In genomic region chr4:105206214-105206613, GRCh38 we compare ENCODE assay signal across 31 cellular contexts.
"Had no signal": no experiment of that assay in that cellular context is flagged by ENCODE, and none has a peak within 500 bp of the region (broad histone marks: within the 10 kb centered on the region; RNA-seq: fewer than 3 reads in every experiment).

No MANE protein-coding gene starts in this region.

- H3K9me3 Mint-ChIP-seq: activated CD4-positive, alpha-beta memory T cell treated with anti-CD3 and anti-CD28 coated beads for 36 hours; activated CD4-positive, alpha-beta T cell treated with anti-CD3 and anti-CD28 coated beads, Interleukin-2, amount 10 ng/mL, durations not matched to agents 24 days and 14 days; activated naive CD4-positive, alpha-beta T cell treated with anti-CD3 and anti-CD28 coated beads, Interleukin-2, amount 10 ng/mL, durations not matched to agents 7 days and 5 days; activated T-cell treated with anti-CD3 and anti-CD28 coated beads, Interleukin-2, amount 50 U/mL, for 24 hours; central memory CD8-positive, alpha-beta T cell; dendritic cell treated with granulocyte-macrophage colony-stimulating factor and Interleukin-4, amounts not matched to agents 40 ng/mL and 50 ng/mL, for 4 days; natural killer cell had no signal

- H3K27me3 ChIP-seq: esophagus muscularis mucosa, ovary, stomach, thyroid gland, upper lobe of right lung had no signal

- H3K4me3 ChIP-seq: esophagus muscularis mucosa, left ventricle myocardium inferior, lung, ovary, prostate gland, smooth muscle cell, stomach, thyroid gland, upper lobe of right lung had no signal

- H3K4me3 Mint-ChIP-seq: activated CD4-positive, alpha-beta memory T cell treated with anti-CD3 and anti-CD28 coated beads for 36 hours; activated CD4-positive, alpha-beta T cell treated with anti-CD3 and anti-CD28 coated beads, Interleukin-2, amount 10 ng/mL, durations not matched to agents 24 days and 14 days; activated naive CD4-positive, alpha-beta T cell treated with anti-CD3 and anti-CD28 coated beads, Interleukin-2, amount 10 ng/mL, durations not matched to agents 7 days and 5 days; activated T-cell treated with anti-CD3 and anti-CD28 coated beads, Interleukin-2, amount 50 U/mL, for 24 hours; central memory CD8-positive, alpha-beta T cell; dendritic cell treated with granulocyte-macrophage colony-stimulating factor and Interleukin-4, amounts not matched to agents 40 ng/mL and 50 ng/mL, for 4 days; natural killer cell; stimulated activated naive B cell treated with anti-CD40 and anti-IgM and Interleukin-4, amounts not matched to agents 10 μg/mL and 1 μg/mL and 100 μg/mL, for 72 hours had no signal

- H3K36me3 ChIP-seq: left ventricle myocardium inferior, ovary, prostate gland, thyroid gland, upper lobe of right lung, WERI-Rb-1 had no signal

- H3K4me1 ChIP-seq: esophagus muscularis mucosa, prostate gland, stomach, upper lobe of right lung had no signal

- FAIRE-seq: frontal cortex, TTC549 had no signal

- H3K9me3 ChIP-seq: esophagus muscularis mucosa, left ventricle myocardium inferior, ovary, prostate gland, stomach, thyroid gland, upper lobe of right lung had no signal

- H3K36me3 Mint-ChIP-seq: natural killer cell had no signal

- H3K27me3 Mint-ChIP-seq: activated CD4-positive, alpha-beta memory T cell treated with anti-CD3 and anti-CD28 coated beads for 36 hours; activated CD4-positive, alpha-beta T cell treated with anti-CD3 and anti-CD28 coated beads, Interleukin-2, amount 10 ng/mL, durations not matched to agents 24 days and 14 days; activated naive CD4-positive, alpha-beta T cell treated with anti-CD3 and anti-CD28 coated beads, Interleukin-2, amount 10 ng/mL, durations not matched to agents 7 days and 5 days; activated T-cell treated with anti-CD3 and anti-CD28 coated beads, Interleukin-2, amount 50 U/mL, for 24 hours; central memory CD8-positive, alpha-beta T cell; dendritic cell treated with granulocyte-macrophage colony-stimulating factor and Interleukin-4, amounts not matched to agents 40 ng/mL and 50 ng/mL, for 4 days; stimulated activated naive B cell treated with anti-CD40 and anti-IgM and Interleukin-4, amounts not matched to agents 10 μg/mL and 1 μg/mL and 100 μg/mL, for 72 hours had no signal

- DNase-seq: activated CD4-positive, alpha-beta memory T cell treated with anti-CD3 and anti-CD28 coated beads for 36 hours; activated CD4-positive, alpha-beta T cell treated with anti-CD3 and anti-CD28 coated beads, Interleukin-2, amount 10 ng/mL, durations not matched to agents 24 days and 14 days; activated CD4-positive, CD25-positive, alpha-beta regulatory T cell treated with anti-CD3 and anti-CD28 coated beads, Interleukin-2, amount 50 U/mL, for 72 hours; activated CD8-positive, alpha-beta memory T cell treated with anti-CD3 and anti-CD28 coated beads, Interleukin-2, amount 50 U/mL, for 48 hours; activated gamma-delta T cell; activated naive CD4-positive, alpha-beta T cell treated with anti-CD3 and anti-CD28 coated beads, Interleukin-2, amount 10 ng/mL, durations not matched to agents 7 days and 5 days; activated T-cell treated with anti-CD3 and anti-CD28 coated beads, Interleukin-2, amount 50 U/mL, for 24 hours; amygdala; effector CD4-positive, alpha-beta T cell; islet precursor cell; left ventricle myocardium inferior; mesendoderm; natural killer cell; ovary; stimulated activated CD4-positive, alpha-beta T cell treated with anti-CD3 and anti-CD28 coated beads, Interleukin-1b, Interleukin-23, amount 100 ng/mL, for 48 hours; stimulated activated CD4-positive, alpha-beta T cell treated with anti-CD3 and anti-CD28 coated beads, Interleukin-4, amount 100 ng/mL, for 4 hours; stimulated activated CD8-positive, alpha-beta memory T cell treated with anti-CD3 and anti-CD28 coated beads, Interleukin-4, amount 100 ng/mL, for 48 hours; stimulated activated naive B cell treated with anti-CD40 and anti-IgM and Interleukin-4, amounts not matched to agents 10 μg/mL and 1 μg/mL and 100 μg/mL, for 72 hours; stomach; T-helper 1 cell; thyroid gland; upper lobe of right lung; WERI-Rb-1 had no signal

- H3K4me1 Mint-ChIP-seq: activated naive CD4-positive, alpha-beta T cell treated with anti-CD3 and anti-CD28 coated beads, Interleukin-2, amount 10 ng/mL, durations not matched to agents 7 days and 5 days had no signal

- H3K27ac Mint-ChIP-seq: activated CD4-positive, alpha-beta memory T cell treated with anti-CD3 and anti-CD28 coated beads for 36 hours; activated CD4-positive, alpha-beta T cell treated with anti-CD3 and anti-CD28 coated beads, Interleukin-2, amount 10 ng/mL, durations not matched to agents 24 days and 14 days; activated naive CD4-positive, alpha-beta T cell treated with anti-CD3 and anti-CD28 coated beads, Interleukin-2, amount 10 ng/mL, durations not matched to agents 7 days and 5 days; activated T-cell treated with anti-CD3 and anti-CD28 coated beads, Interleukin-2, amount 50 U/mL, for 24 hours; dendritic cell treated with granulocyte-macrophage colony-stimulating factor and Interleukin-4, amounts not matched to agents 40 ng/mL and 50 ng/mL, for 4 days; stimulated activated naive B cell treated with anti-CD40 and anti-IgM and Interleukin-4, amounts not matched to agents 10 μg/mL and 1 μg/mL and 100 μg/mL, for 72 hours had no signal

- ATAC-seq: natural killer cell; stimulated activated naive B cell treated with anti-CD40 and anti-IgM and Interleukin-4, amounts not matched to agents 10 μg/mL and 1 μg/mL and 100 μg/mL, for 72 hours; upper lobe of right lung had no signal

- H3K27ac ChIP-seq: esophagus muscularis mucosa, left ventricle myocardium inferior, ovary, stomach, thyroid gland, upper lobe of right lung, WERI-Rb-1 had no signal
